ENCODE assay signal across 13 cellular contexts in the genomic region with DNA sequence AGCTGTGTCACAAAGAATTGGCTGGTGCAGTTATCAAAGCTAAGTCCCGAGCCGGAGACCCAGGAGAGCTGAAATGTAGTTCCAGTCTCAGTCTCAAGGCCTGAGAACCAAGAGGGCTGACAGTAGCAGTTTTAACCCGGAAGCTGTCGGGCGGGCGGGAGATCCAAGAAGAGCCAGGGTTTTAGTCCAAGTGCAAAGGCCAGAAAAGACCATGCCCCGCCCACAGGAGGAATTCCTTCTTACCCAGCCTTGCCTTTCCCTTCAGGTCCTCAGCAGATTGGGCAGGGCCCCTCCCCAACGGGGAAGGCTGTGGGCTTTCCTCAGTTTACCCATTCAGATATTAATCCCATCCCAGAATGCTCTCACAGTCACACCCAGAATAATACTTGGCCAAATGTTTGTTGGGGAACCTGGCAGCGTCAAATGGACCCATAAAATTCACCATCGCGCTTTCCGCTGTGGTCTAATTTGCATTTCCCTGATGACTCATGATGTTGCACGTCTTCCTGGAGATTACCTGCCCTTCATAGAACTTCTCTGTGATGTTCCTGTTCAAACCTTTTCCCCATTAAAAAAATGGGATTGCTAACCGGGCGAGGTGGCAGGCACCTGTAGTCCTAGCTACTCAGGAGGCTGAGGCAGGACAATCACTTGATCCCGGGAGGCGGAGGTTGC. TPM values are rescaled to one million over a fixed set of nuclear protein-coding genes. Genes with fewer than 3 reads are reported as not detected.
A peak's percentile ranks its signal among the peaks of the same experiment; 100 is the strongest.
DNase-seq lines count a peak whose midpoint lies in the region; ATAC-seq and TF ChIP-seq lines count a peak whose summit lies in the region.
"Had no signal": no experiment of that assay in that cellular context is flagged by ENCODE, and none has a peak within 500 bp of the region (broad histone marks: within the 10 kb centered on the region; RNA-seq: fewer than 3 reads in every experiment).

No MANE protein-coding gene starts in this region.

- H3K9me3 Mint-ChIP-seq in CD8-positive, alpha-beta memory T cell = no peaks in the 10 kb centered on the region
- no peaks in the 10 kb centered on the region for H3K9me3 Mint-ChIP-seq in T-cell
- no peaks in the 10 kb centered on the region for H3K9me3 Mint-ChIP-seq in activated naive CD8-positive, alpha-beta T cell treated with anti-CD3 and anti-CD28 coated beads, Interleukin-2, amount 50 U/mL, for 24 hours
- H3K9me3 Mint-ChIP-seq in natural killer cell = no peaks in the 10 kb centered on the region
- H3K9me3 Mint-ChIP-seq: HFFc6 had no signal

- H3K4me3 Mint-ChIP-seq in CD8-positive, alpha-beta memory T cell = peak overlapping the region; percentile 15 to 66 (median 41)
- H3K4me3 Mint-ChIP-seq in T-cell (peak overlapping the region in 2 of 3 donors; percentile 17 to 44), natural killer cell (no peak overlapping the region)
- peak overlapping the region; percentile 26 for H3K4me3 Mint-ChIP-seq in activated naive CD8-positive, alpha-beta T cell treated with anti-CD3 and anti-CD28 coated beads, Interleukin-2, amount 50 U/mL, for 24 hours
- H3K4me3 Mint-ChIP-seq: HFFc6 had no signal

- peak overlapping the region; percentile 38 to 95 (median 84) for H3K27ac Mint-ChIP-seq in CD8-positive, alpha-beta memory T cell
- peak overlapping the region; percentile 75 to 89 for H3K27ac Mint-ChIP-seq in T-cell
- peak overlapping the region; percentile 71 for H3K27ac Mint-ChIP-seq in activated naive CD8-positive, alpha-beta T cell treated with anti-CD3 and anti-CD28 coated beads, Interleukin-2, amount 50 U/mL, for 24 hours
- peak overlapping the region; percentile 56 to 65 for H3K27ac Mint-ChIP-seq in natural killer cell
- H3K27ac Mint-ChIP-seq: HFFc6 had no signal

- POLR2A ChIA-PET in CD8-positive, alpha-beta memory T cell (lab: Charles Lee) = no interaction called here
- POLR2A ChIA-PET in T-cell (lab: Charles Lee) = no interaction called here

- intact Hi-C loops in natural killer cell (cut with micrococcal nuclease) = no loop called here
- intact Hi-C loops in left cardiac atrium (cut with DNase I) = no loop called here

- CTCF ChIA-PET in CD8-positive, alpha-beta memory T cell (lab: Charles Lee) = no interaction called here
- CTCF ChIA-PET in T-cell (lab: Charles Lee) = no interaction called here

- H3K4me1 Mint-ChIP-seq in CD8-positive, alpha-beta memory T cell = peaks cover 46 to 76% (median 65%) of the 10 kb centered on the region in 3 donors
- H3K4me1 Mint-ChIP-seq in T-cell (peaks cover 64 to 69% (median 68%) of the 10 kb centered on the region in 3 donors), natural killer cell (peaks cover 35 to 51% of the 10 kb centered on the region in 2 donors)
- H3K4me1 Mint-ChIP-seq in activated naive CD8-positive, alpha-beta T cell treated with anti-CD3 and anti-CD28 coated beads, Interleukin-2, amount 50 U/mL, for 24 hours = peaks cover 49% of the 10 kb centered on the region

- H3K4me3 ChIP-seq in CD8-positive, alpha-beta memory T cell (ENCODE audit: low read length) = no peak overlapping the region
- H3K4me3 ChIP-seq: SJSA1 had no signal

- no peaks in the 10 kb centered on the region for H3K9me3 ChIP-seq in CD8-positive, alpha-beta memory T cell (ENCODE audit: low read length)
- H3K9me3 ChIP-seq: SJSA1 had no signal

- ATAC-seq in T-cell (replicated peaks in 1 of 4) = peak in 2 of 4 experiments; percentile 42 to 46
- peak; percentile 55 for ATAC-seq in activated naive CD8-positive, alpha-beta T cell treated with anti-CD3 and anti-CD28 coated beads, Interleukin-2, amount 50 U/mL, for 24 hours
- no peak for ATAC-seq in natural killer cell
- no peak for ATAC-seq in GM21447 (IDR thresholded peaks at IDR 0.05; ENCODE audit: unreplicated experiment)
- ATAC-seq in left cardiac atrium = no peak
- ATAC-seq: right cardiac atrium had no signal

- H3K27ac ChIP-seq in CD8-positive, alpha-beta memory T cell (ENCODE audit: low read depth, low read length) = no peak overlapping the region
- H3K27ac ChIP-seq: SJSA1 had no signal

- peak in 2 of 5 donors; percentile 44 to 54 for DNase-seq in CD8-positive, alpha-beta memory T cell
- DNase-seq in T-cell = peak in 2 of 34 experiments; percentile 35 to 36
- peak; percentile 54 for DNase-seq in activated naive CD8-positive, alpha-beta T cell treated with anti-CD3 and anti-CD28 coated beads, Interleukin-2, amount 50 U/mL, for 24 hours
- DNase-seq in natural killer cell = no peak
- DNase-seq in left cardiac atrium = no peak
- DNase-seq in NAMALWA (ENCODE audit: low spot score) = no peak
- DNase-seq in superior temporal gyrus (ENCODE audit: extremely low spot score) = no peak
- DNase-seq: activated CD8-positive, alpha-beta memory T cell treated with anti-CD3 and anti-CD28 coated beads, Interleukin-2, amount 50 U/mL, for 4 hours; HFFc6; NCI-H510A treated with DMSO at 0.1 percent for 48 hours had no signal

- no peaks in the 10 kb centered on the region for H3K27me3 ChIP-seq in CD8-positive, alpha-beta memory T cell (ENCODE audit: insufficient read depth, low read length, poor library complexity, severe bottlenecking)
- H3K27me3 ChIP-seq: SJSA1 had no signal

- no peaks in the 10 kb centered on the region for H3K27me3 Mint-ChIP-seq in CD8-positive, alpha-beta memory T cell
- H3K27me3 Mint-ChIP-seq in T-cell (no peaks in the 10 kb centered on the region), natural killer cell (ENCODE audit: low read depth in 2 of 2) (no peaks in the 10 kb centered on the region)
- H3K27me3 Mint-ChIP-seq in activated naive CD8-positive, alpha-beta T cell treated with anti-CD3 and anti-CD28 coated beads, Interleukin-2, amount 50 U/mL, for 24 hours = no peaks in the 10 kb centered on the region

- peaks cover 0 to 41% (median 5%) of the 10 kb centered on the region in 3 donors for H3K36me3 Mint-ChIP-seq in CD8-positive, alpha-beta memory T cell
- H3K36me3 Mint-ChIP-seq in T-cell (peaks cover 10% of the 10 kb centered on the region), natural killer cell (no peaks in the 10 kb centered on the region)
- H3K36me3 Mint-ChIP-seq in activated naive CD8-positive, alpha-beta T cell treated with anti-CD3 and anti-CD28 coated beads, Interleukin-2, amount 50 U/mL, for 24 hours (ENCODE audit: low read depth) = peaks cover 12% of the 10 kb centered on the region

- peaks cover 42% of the 10 kb centered on the region for H3K4me1 ChIP-seq in CD8-positive, alpha-beta memory T cell (ENCODE audit: insufficient read depth, low read length)

- H3K36me3 ChIP-seq in CD8-positive, alpha-beta memory T cell (ENCODE audit: insufficient read depth, low read length) = no peaks in the 10 kb centered on the region

- no peak for TF ChIP-seq CTCF in natural killer cell (IDR thresholded peaks at IDR 0.05)

RNA-seq across cellular contexts. Expression of gene MAEA, which starts 16.2 kb away (rescaled TPM):
- total RNA-seq in CD8-positive, alpha-beta memory T cell = 10 to 100 TPM; 59.4 to 63.8 TPM
- polyA plus RNA-seq in CD8-positive, alpha-beta memory T cell = 75.3 TPM
- total RNA-seq in T-cell = 100 to 1,000 TPM in 2 of 5 donors, 10 to 100 TPM in 3; 62.3 to 114 (median 87.2) TPM
- total RNA-seq in natural killer cell = 10 to 100 TPM; 63.5 to 89.2 (median 64.0) TPM
- total RNA-seq in left cardiac atrium = 10 to 100 TPM; 41.9 to 59.3 TPM

RNA-seq across cellular contexts. Expression of gene UVSSA, which starts 41.1 kb away (rescaled TPM):
- 10 to 100 TPM; 16.8 to 19.0 TPM for total RNA-seq in CD8-positive, alpha-beta memory T cell
- polyA plus RNA-seq in CD8-positive, alpha-beta memory T cell = 6.9 TPM
- total RNA-seq in T-cell (10 to 100 TPM; 39.9 to 53.7 (median 42.7) TPM), natural killer cell (10 to 100 TPM; 48.0 to 59.4 (median 56.4) TPM), left cardiac atrium (1 to 10 TPM; 7.9 to 8.4 TPM)

RNA-seq across cellular contexts. Expression of gene CTBP1, which starts 57.0 kb away (rescaled TPM):
- 100 to 1,000 TPM; 139 to 149 TPM for total RNA-seq in CD8-positive, alpha-beta memory T cell
- 88.1 TPM for polyA plus RNA-seq in CD8-positive, alpha-beta memory T cell
- total RNA-seq in T-cell (100 to 1,000 TPM; 185 to 232 (median 207) TPM), natural killer cell (100 to 1,000 TPM; 384 to 388 (median 388) TPM), left cardiac atrium (100 to 1,000 TPM; 121 to 128 TPM)
